ENCODE assay signal across 11 cellular contexts in genomic region chr11:94926271-94926625, GRCh38. TPM values are rescaled to one million over a fixed set of nuclear protein-coding genes. Genes with fewer than 3 reads are reported as not detected.
DNase-seq lines count a peak whose midpoint lies in the region; ATAC-seq and TF ChIP-seq lines count a peak whose summit lies in the region.
"Had no signal": no experiment of that assay in that cellular context is flagged by ENCODE, and none has a peak within 500 bp of the region (broad histone marks: within the 10 kb centered on the region; RNA-seq: fewer than 3 reads in every experiment).

No MANE protein-coding gene starts in this region.

- DNase-seq in AG04450 (ENCODE audit: low read depth, low spot score), result no peak
- DNase-seq in HCEC 1CT, result peak; percentile 14
- DNase-seq in endodermal cell, result no peak
- no peak for DNase-seq in osteoblast (ENCODE audit: insufficient read length, low spot score, missing footprints)
- DNase-seq in NCI-H1417 (lab: John Stamatoyannopoulos, UW), result no peak
- DNase-seq in epidermal melanocyte (ENCODE audit: insufficient read length, low spot score), result no peak
- no peak for DNase-seq in NCI-H2227 treated with DMSO at 0.1 percent for 48 hours (lab: John Stamatoyannopoulos, UW)
- DNase-seq: NCI-H510A; stimulated activated naive B cell treated with anti-CD40 and anti-IgM and Interleukin-4, amounts not matched to agents 10 μg/mL and 1 μg/mL and 100 μg/mL, for 72 hours had no signal

- no peak overlapping the region for H3K4me3 Mint-ChIP-seq in endodermal cell
- H3K4me3 Mint-ChIP-seq: CD14-positive monocyte; stimulated activated naive B cell treated with anti-CD40 and anti-IgM and Interleukin-4, amounts not matched to agents 10 μg/mL and 1 μg/mL and 100 μg/mL, for 72 hours had no signal

- no peak overlapping the region for H3K9ac ChIP-seq in endodermal cell (ENCODE audit: extremely low read depth, low read length, poor library complexity, severe bottlenecking)

- H3K4me2 ChIP-seq in osteoblast (ENCODE audit: insufficient read depth, low read length), result peak overlapping the region; percentile 19

- H3K79me2 ChIP-seq in osteoblast (ENCODE audit: insufficient read depth, low read length), result no peaks in the 10 kb centered on the region

- H2AFZ ChIP-seq in osteoblast (ENCODE audit: low read length), result no peak overlapping the region

- no peaks in the 10 kb centered on the region for H4K20me1 ChIP-seq in osteoblast (ENCODE audit: insufficient read depth, low read length)

- no peaks in the 10 kb centered on the region for H3K4me1 ChIP-seq in endodermal cell (ENCODE audit: control insufficient read depth, insufficient read depth, low read length)
- peaks cover 36% of the 10 kb centered on the region for H3K4me1 ChIP-seq in osteoblast (ENCODE audit: insufficient read depth, low read length)

- H3K4me3 ChIP-seq in AG04450 (ENCODE audit: low read depth, low read length), result no peak overlapping the region
- no peak overlapping the region for H3K4me3 ChIP-seq in endodermal cell (ENCODE audit: low read length)
- no peak overlapping the region for H3K4me3 ChIP-seq in osteoblast (ENCODE audit: insufficient read depth, low read length)

- no peak for ATAC-seq in HG03439 (IDR thresholded peaks at IDR 0.05; ENCODE audit: unreplicated experiment)
- ATAC-seq: stimulated activated naive B cell treated with anti-CD40 and anti-IgM and Interleukin-4, amounts not matched to agents 10 μg/mL and 1 μg/mL and 100 μg/mL, for 72 hours had no signal

- H3K4me1 Mint-ChIP-seq in endodermal cell, result peaks cover 32% of the 10 kb centered on the region

- no peaks in the 10 kb centered on the region for H3K9me3 Mint-ChIP-seq in endodermal cell

- H3K27me3 ChIP-seq in AG04450 (ENCODE audit: control insufficient read depth, insufficient read depth, low read length), result no peaks in the 10 kb centered on the region
- no peaks in the 10 kb centered on the region for H3K27me3 ChIP-seq in endodermal cell (ENCODE audit: control insufficient read depth, insufficient read depth, low read length, poor library complexity, severe bottlenecking)
- no peaks in the 10 kb centered on the region for H3K27me3 ChIP-seq in osteoblast (ENCODE audit: insufficient read depth, low read length)

- POLR2A ChIA-PET in AG04450 (lab: Yijun Ruan, JAX), result interaction anchor here (1.0 to 1.5 kb wide), 5 partner anchors 15 to 726 kb away, joined by 3 to 5 read pairs (median 4); partner anchors contain the start of genes CWC15 and KDM4D

- H3K27ac ChIP-seq in AG04450 (ENCODE audit: low read depth, low read length) (peak overlapping the region; percentile 92), endodermal cell (ENCODE audit: low read depth, low read length) (peak overlapping the region; percentile 4), osteoblast (ENCODE audit: low read depth, low read length) (peak overlapping the region; percentile 64)

- H3K36me3 Mint-ChIP-seq in endodermal cell (ENCODE audit: low read depth), result no peaks in the 10 kb centered on the region
- H3K36me3 Mint-ChIP-seq: CD14-positive monocyte; stimulated activated naive B cell treated with anti-CD40 and anti-IgM and Interleukin-4, amounts not matched to agents 10 μg/mL and 1 μg/mL and 100 μg/mL, for 72 hours had no signal

- CTCF ChIA-PET in AG04450 (lab: Charles Lee), result interaction anchor here (0.6 to 1.1 kb wide), 3 partner anchors 43 to 1499 kb away, joined by 4 to 6 read pairs (median 4); no protein-coding TSS in a partner anchor

- H3K27ac Mint-ChIP-seq in endodermal cell, result peak overlapping the region; percentile 22

- no peak for TF ChIP-seq CTCF in AG04450 (IDR thresholded peaks at IDR 0.05; ENCODE audit: low read depth, low read length)
- no peak for TF ChIP-seq CTCF in endodermal cell (conservative IDR thresholded peaks at IDR 0.05)
- TF ChIP-seq CTCF in osteoblast (IDR thresholded peaks at IDR 0.05; ENCODE audit: extremely low read depth, low read depth, low read length), result no peak

- no peaks in the 10 kb centered on the region for H3K36me3 ChIP-seq in endodermal cell (ENCODE audit: control insufficient read depth, insufficient read depth, low read length)
- no peaks in the 10 kb centered on the region for H3K36me3 ChIP-seq in osteoblast (ENCODE audit: insufficient read depth, low read length)

- no peaks in the 10 kb centered on the region for H3K9me3 ChIP-seq in AG04450 (ENCODE audit: control insufficient read depth, insufficient read depth, low read length)
- no peaks in the 10 kb centered on the region for H3K9me3 ChIP-seq in endodermal cell (ENCODE audit: control insufficient read depth, low read length)
- no peaks in the 10 kb centered on the region for H3K9me3 ChIP-seq in osteoblast (ENCODE audit: low read depth, low read length)

- peaks cover 7% of the 10 kb centered on the region for H3K27me3 Mint-ChIP-seq in endodermal cell (ENCODE audit: insufficient read depth)

RNA-seq across cellular contexts. Expression of gene CWC15, which starts 47.1 kb away (rescaled TPM):
- polyA plus RNA-seq in AG04450 (2011; rRNA removed), result 51.0 and 61.9 TPM in 2 replicates
- polyA minus RNA-seq in AG04450 (2011; rRNA and poly(A)+ RNA removed), result 20.0 and 27.2 TPM in 2 replicates
- 10 to 100 TPM; 73.9 to 81.4 TPM for total RNA-seq in endodermal cell
- polyA plus RNA-seq in endodermal cell (2013, experiment 1 of 2), result 76.4 TPM
- 80.9 TPM for polyA plus RNA-seq in endodermal cell (2013, experiment 2 of 2)
- 31.8 and 32.9 TPM in 2 replicates for total RNA-seq in osteoblast

RNA-seq across cellular contexts. Expression of gene KDM4D, which starts 47.3 kb away (rescaled TPM):
- 0.62 and 0.68 TPM in 2 replicates for polyA plus RNA-seq in AG04450 (2011; rRNA removed)
- 0.74 and 1.7 TPM in 2 replicates for polyA minus RNA-seq in AG04450 (2011; rRNA and poly(A)+ RNA removed)
- total RNA-seq in endodermal cell, result 1 to 10 TPM; 1.7 to 3.1 TPM
- polyA plus RNA-seq in endodermal cell (2013, experiment 1 of 2), result 3.8 TPM
- 3.0 TPM for polyA plus RNA-seq in endodermal cell (2013, experiment 2 of 2)
- 0.72 and 0.88 TPM in 2 replicates for total RNA-seq in osteoblast

Comparison
In these comparisons a context has a peak if more than half of its experiments do, and no peak if none do; other contexts are left out.
1. H3K27ac ChIP-seq: peak in every context shown above with its lines; median percentile 92 in AG04450; 64 in osteoblast; 4 in endodermal cell.